ENCODE assay signal across 8 cellular contexts in genomic region chr3:16370872-16371740, GRCh38.
DNase-seq lines count a peak whose midpoint lies in the region; ATAC-seq, FAIRE-seq and TF ChIP-seq lines count a peak whose summit lies in the region.

No MANE protein-coding gene starts in this region.

- H4K20me1 ChIP-seq in BLaER1 (peaks cover 58% of the 10 kb centered on the region; the same call in 1 of the 2 replicates), hepatocyte (ENCODE audit: insufficient read depth, poor library complexity, severe bottlenecking) (no peaks in the 10 kb centered on the region)

- peak overlapping the region; percentile 87 for H3K4me2 ChIP-seq in BLaER1
- H3K4me2 ChIP-seq in hepatocyte = no peak overlapping the region

- H3K4me3 ChIP-seq in BLaER1 (no peak overlapping the region), hepatocyte (no peak overlapping the region)

- H3K27ac ChIP-seq in BLaER1 (peak overlapping the region; percentile 30; the same call in 1 of the 2 replicates), hepatocyte (no peak overlapping the region)

- H3K4me1 ChIP-seq in BLaER1 = peaks cover 62% of the 10 kb centered on the region
- peaks cover 10% of the 10 kb centered on the region for H3K4me1 ChIP-seq in hepatocyte (ENCODE audit: insufficient read depth)

- ATAC-seq in GM19023 (IDR thresholded peaks at IDR 0.05; ENCODE audit: unreplicated experiment) = peak; percentile 29

- H3K79me2 ChIP-seq in hepatocyte = no peaks in the 10 kb centered on the region

- no peak overlapping the region for H2AFZ ChIP-seq in hepatocyte

- H3K36me3 ChIP-seq in BLaER1 = peaks cover 79% of the 10 kb centered on the region
- no peaks in the 10 kb centered on the region for H3K36me3 ChIP-seq in hepatocyte (replicated peaks; ENCODE audit: insufficient read depth, low read depth)

- no peak overlapping the region for H3K9ac ChIP-seq in BLaER1

- 85% methylated on average over 10 of the region's 10 CpGs for WGBS in hepatocyte (ENCODE audit: low lambda C conversion rate, missing lambda C conversion rate)

- H3K27me3 ChIP-seq in BLaER1 (no peaks in the 10 kb centered on the region; the same call in 1 of the 2 replicates), hepatocyte (no peaks in the 10 kb centered on the region)

- FAIRE-seq in HTR-8/SVneo (lab: Jason Lieb, UNC) = no peak

- H3K9me3 ChIP-seq in BLaER1 (no peaks in the 10 kb centered on the region), hepatocyte (ENCODE audit: low read depth) (no peaks in the 10 kb centered on the region)

- TF ChIP-seq CTCF in hepatocyte (IDR thresholded peaks at IDR 0.05; ENCODE audit: poor library complexity) = no peak

- no peaks in the 10 kb centered on the region for H3K9me2 ChIP-seq in hepatocyte (replicated peaks; ENCODE audit: insufficient read depth)

- DNase-seq in NCI-H748 (lab: John Stamatoyannopoulos, UW; ENCODE audit: unreplicated experiment) (peak; percentile 66), hepatocyte (ENCODE audit: low spot score) (peak; percentile 20), NCI-H1105 treated with DMSO at 0.1 percent for 48 hours (lab: John Stamatoyannopoulos, UW) (no peak), HTR-8/SVneo (ENCODE audit: insufficient read length, low spot score) (no peak), kidney glomerular epithelial cell (lab: John Stamatoyannopoulos, UW) (no peak)
- DNase-seq in effector CD8-positive, alpha-beta T cell (lab: John Stamatoyannopoulos, UW) = no peak

Comparison
In these comparisons a context has a peak if more than half of its experiments do, and no peak if none do; other contexts are left out.
1. DNase-seq: peak in NCI-H748 (single experiment) and hepatocyte (single experiment); none in NCI-H1105 treated with DMSO at 0.1 percent for 48 hours (single experiment), HTR-8/SVneo (single experiment), kidney glomerular epithelial cell (single experiment) and effector CD8-positive, alpha-beta T cell (single experiment).